In the genomic region with DNA sequence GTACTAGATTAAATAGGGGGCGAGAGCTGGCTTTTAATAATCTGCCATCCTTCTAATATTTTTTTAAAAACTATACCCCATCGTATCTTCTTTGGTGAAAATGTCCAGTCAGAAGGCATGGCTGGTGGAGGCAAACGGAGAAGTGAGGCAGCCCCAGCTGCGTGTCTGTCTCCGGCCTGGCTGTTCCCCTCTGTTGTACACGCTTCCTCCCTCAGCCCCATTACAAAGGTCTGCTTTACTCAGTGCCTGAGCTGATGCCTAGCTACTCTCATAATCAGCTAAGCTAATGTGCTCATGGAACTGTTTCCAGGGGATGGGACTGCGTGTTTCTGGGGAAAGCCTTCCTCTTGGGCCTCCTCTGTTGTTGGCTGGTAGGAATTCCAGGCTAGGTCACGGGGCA, we compare ENCODE assay signal across 1 cellular context.
TF ChIP-seq lines count a peak whose summit lies in the region.

No MANE protein-coding gene starts in this region.

TF ChIP-seq in IMR-90, 13 proteins besides CTCF, POLR2A, EP300 and RAD21 (continued from another document):
- TF ChIP-seq, protein P1, sequence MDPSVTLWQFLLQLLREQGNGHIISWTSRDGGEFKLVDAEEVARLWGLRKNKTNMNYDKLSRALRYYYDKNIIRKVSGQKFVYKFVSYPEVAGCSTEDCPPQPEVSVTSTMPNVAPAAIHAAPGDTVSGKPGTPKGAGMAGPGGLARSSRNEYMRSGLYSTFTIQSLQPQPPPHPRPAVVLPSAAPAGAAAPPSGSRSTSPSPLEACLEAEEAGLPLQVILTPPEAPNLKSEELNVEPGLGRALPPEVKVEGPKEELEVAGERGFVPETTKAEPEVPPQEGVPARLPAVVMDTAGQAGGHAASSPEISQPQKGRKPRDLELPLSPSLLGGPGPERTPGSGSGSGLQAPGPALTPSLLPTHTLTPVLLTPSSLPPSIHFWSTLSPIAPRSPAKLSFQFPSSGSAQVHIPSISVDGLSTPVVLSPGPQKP (IDR thresholded peaks at IDR 0.05; ENCODE audit: borderline replicate concordance, low read depth, low read length): no peak
- no peak for TF ChIP-seq CEBPB (IDR thresholded peaks at IDR 0.05; ENCODE audit: low read depth, low read length)
- TF ChIP-seq BHLHE40 (IDR thresholded peaks at IDR 0.05; ENCODE audit: low read depth, low read length): no peak
- no peak for TF ChIP-seq NFE2L2 (IDR thresholded peaks at IDR 0.05; ENCODE audit: low read depth, low read length)
